In genomic region chr2:171513719-171514160, GRCh38 we compare ENCODE assay signal across 13 cellular contexts. TPM values are rescaled to one million over a fixed set of nuclear protein-coding genes. Genes with fewer than 3 reads are reported as not detected.
DNase-seq lines count a peak whose midpoint lies in the region; ATAC-seq and TF ChIP-seq lines count a peak whose summit lies in the region.
"Had no signal": no experiment of that assay in that cellular context is flagged by ENCODE, and none has a peak within 500 bp of the region (broad histone marks: within the 10 kb centered on the region; RNA-seq: fewer than 3 reads in every experiment).

No MANE protein-coding gene starts in this region.

- no peak overlapping the region for H3K4me3 Mint-ChIP-seq in neural progenitor cell
- H3K4me3 Mint-ChIP-seq in naive thymus-derived CD4-positive, alpha-beta T cell: no peak overlapping the region

- H3K4me1 Mint-ChIP-seq in neural progenitor cell: peaks cover 22% of the 10 kb centered on the region
- peaks cover 0 to 7% (median 0%) of the 10 kb centered on the region in 7 donors for H3K4me1 Mint-ChIP-seq in naive thymus-derived CD4-positive, alpha-beta T cell

- H3K4me1 ChIP-seq in neural progenitor cell: peaks cover 28% of the 10 kb centered on the region
- H3K4me1 ChIP-seq in naive thymus-derived CD4-positive, alpha-beta T cell (ENCODE audit: control insufficient read depth in 2 of 2, insufficient read depth in 2 of 2, low read length in 2 of 2): no peaks in the 10 kb centered on the region
- H3K4me1 ChIP-seq: foreskin keratinocyte had no signal

- H3K27me3 Mint-ChIP-seq in neural progenitor cell (ENCODE audit: insufficient read depth, low read depth): peaks cover 13% of the 10 kb centered on the region
- peaks cover 1 to 18% (median 1%) of the 10 kb centered on the region in 5 donors for H3K27me3 Mint-ChIP-seq in naive thymus-derived CD4-positive, alpha-beta T cell

- H3K27me3 ChIP-seq in neural progenitor cell: no peaks in the 10 kb centered on the region
- H3K27me3 ChIP-seq in naive thymus-derived CD4-positive, alpha-beta T cell (ENCODE audit: control insufficient read depth in 2 of 2, insufficient read depth in 2 of 2, low read length in 2 of 2): no peaks in the 10 kb centered on the region
- H3K27me3 ChIP-seq: suprapubic skin had no signal

- no peak for TF ChIP-seq POLR2A in GM18505 (IDR thresholded peaks at IDR 0.05; ENCODE audit: borderline replicate concordance, extremely low read depth, insufficient read depth, insufficient read length)

- H3K9ac ChIP-seq in neural progenitor cell: no peak overlapping the region

- no peaks in the 10 kb centered on the region for H3K36me3 ChIP-seq in neural progenitor cell
- H3K36me3 ChIP-seq in naive thymus-derived CD4-positive, alpha-beta T cell (ENCODE audit: control insufficient read depth in 2 of 3, insufficient read depth in 3 of 3, low read length in 3 of 3): no peaks in the 10 kb centered on the region
- H3K36me3 ChIP-seq: suprapubic skin had no signal

- H3K4me3 ChIP-seq in neural progenitor cell: no peak overlapping the region
- H3K4me3 ChIP-seq in naive thymus-derived CD4-positive, alpha-beta T cell (ENCODE audit: low read length): no peak overlapping the region
- H3K4me3 ChIP-seq: suprapubic skin had no signal

- no peaks in the 10 kb centered on the region for H3K36me3 Mint-ChIP-seq in neural progenitor cell
- H3K36me3 Mint-ChIP-seq in naive thymus-derived CD4-positive, alpha-beta T cell: peaks cover 0 to 23% (median 4%) of the 10 kb centered on the region in 5 donors

- no peaks in the 10 kb centered on the region for H3K9me3 ChIP-seq in neural progenitor cell (ENCODE audit: low read depth)
- no peaks in the 10 kb centered on the region for H3K9me3 ChIP-seq in naive thymus-derived CD4-positive, alpha-beta T cell (ENCODE audit: control insufficient read depth in 2 of 3, low read length in 3 of 3)
- H3K9me3 ChIP-seq: suprapubic skin had no signal

- TF ChIP-seq CTCF in neural progenitor cell (IDR thresholded peaks at IDR 0.05): no peak

- H3K9me3 Mint-ChIP-seq in neural progenitor cell: peaks cover 7% of the 10 kb centered on the region
- H3K9me3 Mint-ChIP-seq in naive thymus-derived CD4-positive, alpha-beta T cell: no peaks in the 10 kb centered on the region

- ATAC-seq in GM18505 (IDR thresholded peaks at IDR 0.05; ENCODE audit: unreplicated experiment) (peak; percentile 61), HG02885 (IDR thresholded peaks at IDR 0.05; ENCODE audit: poor library complexity, unreplicated experiment) (peak; percentile 53)
- no peak for ATAC-seq in naive thymus-derived CD4-positive, alpha-beta T cell
- ATAC-seq: foreskin keratinocyte, sciatic nerve had no signal

- peak overlapping the region; percentile 70 for H2AFZ ChIP-seq in neural progenitor cell (replicated peaks)

- no peak overlapping the region for H3K27ac Mint-ChIP-seq in neural progenitor cell
- peak overlapping the region in 1 of 9 donors; percentile 16 for H3K27ac Mint-ChIP-seq in naive thymus-derived CD4-positive, alpha-beta T cell

- intact Hi-C loops in naive thymus-derived CD4-positive, alpha-beta T cell (cut with micrococcal nuclease): no loop called here

- H3K4me2 ChIP-seq in neural progenitor cell: no peak overlapping the region

- H3K79me2 ChIP-seq in neural progenitor cell (ENCODE audit: low read depth): no peaks in the 10 kb centered on the region

- no peak overlapping the region for H3K27ac ChIP-seq in neural progenitor cell
- no peak overlapping the region for H3K27ac ChIP-seq in naive thymus-derived CD4-positive, alpha-beta T cell (ENCODE audit: low read depth, low read length)
- H3K27ac ChIP-seq: foreskin keratinocyte, suprapubic skin had no signal

- DNase-seq in SW480 (ENCODE audit: low spot score) (peak; percentile 50), neural progenitor cell (ENCODE audit: low spot score) (no peak), GF-D8 (lab: John Stamatoyannopoulos, UW) (no peak), SK-N-DZ (ENCODE audit: low spot score) (no peak)
- DNase-seq in naive thymus-derived CD4-positive, alpha-beta T cell: no peak
- DNase-seq: activated CD4-positive, CD25-positive, alpha-beta regulatory T cell; activated T-cell treated with anti-CD3 and anti-CD28 coated beads for 4 hours; foreskin keratinocyte; NCI-H2227 treated with DMSO at 0.1 percent for 48 hours had no signal

- POLR2A ChIA-PET in naive thymus-derived CD4-positive, alpha-beta T cell (lab: Charles Lee): no interaction called here

- H3F3A ChIP-seq in neural progenitor cell (ENCODE audit: low read depth): peaks cover 18% of the 10 kb centered on the region

- no peaks in the 10 kb centered on the region for H4K20me1 ChIP-seq in neural progenitor cell (ENCODE audit: low read depth)

- CTCF ChIA-PET in naive thymus-derived CD4-positive, alpha-beta T cell (lab: Charles Lee): no interaction called here

RNA-seq across cellular contexts. Expression of gene CYBRD1, which starts 8.5 kb away (rescaled TPM):
- 5.8 and 11.1 TPM in 2 replicates for total RNA-seq in neural progenitor cell (ENCODE audit: low replicate concordance)
- polyA plus RNA-seq in SK-N-DZ (2014; cell fraction: cytosol; rRNA removed): 0.13 and 0.70 TPM in 2 replicates
- 0.21 and 0.30 TPM in 2 replicates for polyA plus RNA-seq in SK-N-DZ (2014; cell fraction: nucleus; rRNA removed)
- total RNA-seq in naive thymus-derived CD4-positive, alpha-beta T cell: 10 to 100 TPM in 1 of 5 experiments, 1 to 10 TPM in 2, under 1 TPM in 2; 0.46 to 11.1 (median 1.8) TPM
- under 1 TPM in 1 of 2 donors, not detected in 1; 0.12 TPM for polyA plus RNA-seq in naive thymus-derived CD4-positive, alpha-beta T cell
